ENCODE assay signal across 9 cellular contexts in the genomic region with DNA sequence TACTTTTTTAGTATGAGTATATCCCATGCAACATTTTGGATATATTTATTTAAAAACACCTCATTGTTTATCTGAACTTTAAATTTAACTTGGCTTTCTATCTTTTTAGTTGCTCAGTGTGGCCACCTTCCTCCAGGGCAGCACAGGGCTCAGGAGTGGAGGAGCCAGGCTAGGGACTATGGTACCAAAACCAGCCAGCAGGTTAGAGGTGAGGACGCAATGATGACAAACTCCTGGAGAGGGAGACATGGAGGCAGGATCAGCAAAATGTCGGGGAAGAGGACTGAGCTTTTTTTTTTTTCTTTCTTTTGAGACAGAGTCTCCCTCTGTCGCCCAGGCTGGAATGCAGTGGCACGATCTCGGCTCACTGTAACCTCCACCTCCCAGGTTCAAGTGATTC. TPM values are rescaled to one million over a fixed set of nuclear protein-coding genes. Genes with fewer than 3 reads are reported as not detected.
DNase-seq lines count a peak whose midpoint lies in the region; ATAC-seq, FAIRE-seq and TF ChIP-seq lines count a peak whose summit lies in the region.
"Had no signal": no experiment of that assay in that cellular context is flagged by ENCODE, and none has a peak within 500 bp of the region (broad histone marks: within the 10 kb centered on the region; RNA-seq: fewer than 3 reads in every experiment).

No MANE protein-coding gene starts in this region.

- POLR2A ChIA-PET in CD4-positive, alpha-beta T cell (lab: Charles Lee): interaction anchor here (1.0 kb wide), 1 partner anchor 29 kb away, joined by 4 read pairs; no protein-coding TSS in a partner anchor

- H3K4me1 ChIP-seq in RWPE2 (ENCODE audit: insufficient read depth, poor library complexity, severe bottlenecking): no peaks in the 10 kb centered on the region

- no peaks in the 10 kb centered on the region for H3K27me3 Mint-ChIP-seq in CD4-positive, alpha-beta T cell

- H3K27ac Mint-ChIP-seq in CD4-positive, alpha-beta T cell: no peak overlapping the region
- H3K27ac Mint-ChIP-seq: IgD-negative memory B cell had no signal

- intact Hi-C loops in CD4-positive, alpha-beta T cell (cut with DNase I, micrococcal nuclease): no loop called here

- no peaks in the 10 kb centered on the region for H3K36me3 Mint-ChIP-seq in CD4-positive, alpha-beta T cell (ENCODE audit: low read depth)

- no peak for DNase-seq in CD4-positive, alpha-beta T cell
- peak; percentile 15 for DNase-seq in H54 (ENCODE audit: insufficient read length, low spot score)
- no peak for DNase-seq in RWPE2 (ENCODE audit: low spot score)
- peak; percentile 64 for DNase-seq in iPS DF 4.7 (ENCODE audit: extremely low read depth, low spot score)
- no peak for DNase-seq in cortex of kidney (lab: John Stamatoyannopoulos, UW)
- DNase-seq in T1000 (lab: John Stamatoyannopoulos, UW): no peak

- H3K9me3 Mint-ChIP-seq in CD4-positive, alpha-beta T cell: no peaks in the 10 kb centered on the region
- H3K9me3 Mint-ChIP-seq: IgD-negative memory B cell had no signal

- H3K4me1 Mint-ChIP-seq in CD4-positive, alpha-beta T cell (ENCODE audit: low read depth): peaks cover 23% of the 10 kb centered on the region

- no peak for TF ChIP-seq POLR2A in H54 (IDR thresholded peaks at IDR 0.05; ENCODE audit: low read depth, low read length)

- FAIRE-seq in H54 (lab: Jason Lieb, UNC): no peak

- no peaks in the 10 kb centered on the region for H3K27me3 ChIP-seq in CD4-positive, alpha-beta T cell (ENCODE audit: control insufficient read depth, insufficient read depth, low read length)
- no peaks in the 10 kb centered on the region for H3K27me3 ChIP-seq in RWPE2 (ENCODE audit: insufficient read depth, poor library complexity, severe bottlenecking)

- peak; percentile 59 for ATAC-seq in CD4-positive, alpha-beta T cell (ENCODE audit: poor library complexity)
- ATAC-seq in RWPE2 (ENCODE audit: low read depth): peak; percentile 45; the same call in 1 of the 3 replicates
- no peak for ATAC-seq in GM18498 (IDR thresholded peaks at IDR 0.05; ENCODE audit: unreplicated experiment)
- ATAC-seq in HG02763 (IDR thresholded peaks at IDR 0.05; ENCODE audit: unreplicated experiment): no peak

- no peak overlapping the region for H3K27ac ChIP-seq in CD4-positive, alpha-beta T cell (ENCODE audit: low read depth, low read length)
- H3K27ac ChIP-seq in RWPE2 (ENCODE audit: poor library complexity, severe bottlenecking): no peak overlapping the region

- CTCF ChIA-PET in CD4-positive, alpha-beta T cell (lab: Charles Lee): no interaction called here

- no peaks in the 10 kb centered on the region for H3K36me3 ChIP-seq in RWPE2 (ENCODE audit: low read depth)

- no peaks in the 10 kb centered on the region for H3K9me3 ChIP-seq in CD4-positive, alpha-beta T cell (ENCODE audit: control insufficient read depth, low read length)
- H3K9me3 ChIP-seq in RWPE2 (ENCODE audit: severe bottlenecking): no peaks in the 10 kb centered on the region

- no peak overlapping the region for H3K4me3 Mint-ChIP-seq in CD4-positive, alpha-beta T cell
- H3K4me3 Mint-ChIP-seq: IgD-negative memory B cell had no signal

- no peak for TF ChIP-seq CTCF in CD4-positive, alpha-beta T cell (IDR thresholded peaks at IDR 0.05)
- no peak for TF ChIP-seq CTCF in RWPE2 (IDR thresholded peaks at IDR 0.05; ENCODE audit: poor library complexity, severe bottlenecking)

- H3K4me3 ChIP-seq in RWPE2 (ENCODE audit: severe bottlenecking): no peak overlapping the region

RNA-seq across cellular contexts. Expression of a gene that starts 29.6 kb away (rescaled TPM):
- 100 to 1,000 TPM; 169 to 173 TPM for total RNA-seq in CD4-positive, alpha-beta T cell

RNA-seq across cellular contexts. Expression of a gene that starts 53.4 kb away (rescaled TPM):
- under 1 TPM; 0.87 to 0.96 TPM for total RNA-seq in CD4-positive, alpha-beta T cell

Comparison
In these comparisons a context has a peak if more than half of its experiments do, and no peak if none do; other contexts are left out.
1. ATAC-seq: peak in CD4-positive, alpha-beta T cell (single experiment) and RWPE2 (single experiment); none in GM18498 (single experiment) and HG02763 (single experiment).
2. DNase-seq: peak in H54 (single experiment) and iPS DF 4.7 (single experiment); none in CD4-positive, alpha-beta T cell (0 of 10), RWPE2 (single experiment), cortex of kidney (single experiment) and T1000 (single experiment).